ENCODE assay signal across 20 cellular contexts in the genomic region with DNA sequence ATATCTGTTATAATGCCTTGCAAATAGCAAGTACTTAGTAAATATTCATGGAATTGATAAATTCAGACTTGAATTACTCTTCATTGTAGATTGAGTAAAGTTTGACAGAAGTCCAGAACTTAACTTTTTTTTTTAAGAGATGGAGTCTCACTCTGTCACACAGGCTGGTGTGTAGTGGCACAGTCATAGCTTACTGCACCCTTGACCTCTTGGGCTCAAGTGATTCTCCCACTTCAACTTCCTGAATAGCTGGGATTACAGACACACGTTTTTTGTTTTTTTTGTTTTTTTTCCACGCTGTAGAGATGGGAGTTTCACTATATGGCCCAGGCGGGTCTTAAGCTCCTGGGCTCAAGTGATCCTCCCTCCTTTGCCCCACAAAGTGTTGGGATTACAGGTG. TPM values are rescaled to one million over a fixed set of nuclear protein-coding genes. Genes with fewer than 3 reads are reported as not detected.
DNase-seq lines count a peak whose midpoint lies in the region; ATAC-seq and TF ChIP-seq lines count a peak whose summit lies in the region.
"Had no signal": no experiment of that assay in that cellular context is flagged by ENCODE, and none has a peak within 500 bp of the region (broad histone marks: within the 10 kb centered on the region; RNA-seq: fewer than 3 reads in every experiment).

No MANE protein-coding gene starts in this region.

- in situ Hi-C loops in brain microvascular endothelial cell (cut with HindIII; ENCODE audit: low pct_ligation_motif_present, low sequenced_read_pairs) = no loop called here

- no peak overlapping the region for H3K27ac ChIP-seq in brain microvascular endothelial cell

- H3K4me3 ChIP-seq in AG10803 (ENCODE audit: low read length) (no peak overlapping the region), brain microvascular endothelial cell (ENCODE audit: low read depth, low read length) (no peak overlapping the region)

- peak; percentile 11 for DNase-seq in AG10803 (ENCODE audit: low read depth)
- peak; percentile 26 for DNase-seq in LHCN-M2 (ENCODE audit: low read depth)
- DNase-seq in dermis blood vessel endothelial cell = peak; percentile 22
- peak; percentile 22 to 40 for DNase-seq in lung microvascular endothelial cell (ENCODE audit: low read depth in 2 of 2)
- no peak for DNase-seq in brain microvascular endothelial cell
- no peak for DNase-seq in effector CD4-positive, alpha-beta T cell
- no peak for DNase-seq in NCI-H2171 (lab: John Stamatoyannopoulos, UW)
- DNase-seq: activated CD4-positive, alpha-beta T cell treated with anti-CD3 and anti-CD28 coated beads, Interleukin-2, amount 50 U/mL, for 1 hour; activated T-cell treated with anti-CD3 and anti-CD28 coated beads for 4 hours; caudate nucleus; head of caudate nucleus; islet precursor cell; NCI-H1417 treated with DMSO at 0.1 percent for 48 hours; NCI-H446 treated with DMSO at 0.1 percent for 48 hours; posterior cingulate gyrus; stimulated activated CD4-positive, alpha-beta T cell treated with anti-CD3 and anti-CD28 coated beads, Interleukin-12 subunit alpha, Interleukin-12 subunit beta, amount 100 ng/mL, for 4 hours; stimulated activated naive CD4-positive, alpha-beta T cell treated with Interleukin-2 at 50 U/mL for 16 hours; T1000 had no signal

- no peaks in the 10 kb centered on the region for H3K27me3 ChIP-seq in brain microvascular endothelial cell (replicated peaks)

- ATAC-seq in GM18907 (IDR thresholded peaks at IDR 0.05; ENCODE audit: unreplicated experiment) = no peak
- ATAC-seq: activated naive CD4-positive, alpha-beta T cell treated with anti-CD3 and anti-CD28 coated beads, Interleukin-2, amount 50 U/mL, for 72 hours had no signal

- TF ChIP-seq CTCF in AG10803 (conservative IDR thresholded peaks at IDR 0.05; ENCODE audit: low read length) (no peak), brain microvascular endothelial cell (IDR thresholded peaks at IDR 0.05; ENCODE audit: low read depth, low read length, missing control alignments) (no peak)

- H3K36me3 ChIP-seq in brain microvascular endothelial cell (replicated peaks) = no peaks in the 10 kb centered on the region

RNA-seq across cellular contexts. Expression of a gene that starts 32.1 kb away (rescaled TPM):
- total RNA-seq in LHCN-M2 (2014; rRNA removed) = 13.7 and 23.1 TPM in 2 replicates
- 118 TPM for polyA plus RNA-seq in LHCN-M2 (2012)
- 16.0 and 31.6 TPM in 2 replicates for total RNA-seq in dermis blood vessel endothelial cell
- total RNA-seq in lung microvascular endothelial cell = 10.9 and 13.7 TPM in 2 replicates

Comparison
In these comparisons a context has a peak if more than half of its experiments do, and no peak if none do; other contexts are left out.
1. DNase-seq: peak in AG10803 (single experiment), LHCN-M2 (single experiment), dermis blood vessel endothelial cell (single experiment) and lung microvascular endothelial cell (2 of 2); none in brain microvascular endothelial cell (single experiment), effector CD4-positive, alpha-beta T cell (single experiment) and NCI-H2171 (single experiment).